Comparison of ENCODE assay signal across 8 cellular contexts in the genomic region with DNA sequence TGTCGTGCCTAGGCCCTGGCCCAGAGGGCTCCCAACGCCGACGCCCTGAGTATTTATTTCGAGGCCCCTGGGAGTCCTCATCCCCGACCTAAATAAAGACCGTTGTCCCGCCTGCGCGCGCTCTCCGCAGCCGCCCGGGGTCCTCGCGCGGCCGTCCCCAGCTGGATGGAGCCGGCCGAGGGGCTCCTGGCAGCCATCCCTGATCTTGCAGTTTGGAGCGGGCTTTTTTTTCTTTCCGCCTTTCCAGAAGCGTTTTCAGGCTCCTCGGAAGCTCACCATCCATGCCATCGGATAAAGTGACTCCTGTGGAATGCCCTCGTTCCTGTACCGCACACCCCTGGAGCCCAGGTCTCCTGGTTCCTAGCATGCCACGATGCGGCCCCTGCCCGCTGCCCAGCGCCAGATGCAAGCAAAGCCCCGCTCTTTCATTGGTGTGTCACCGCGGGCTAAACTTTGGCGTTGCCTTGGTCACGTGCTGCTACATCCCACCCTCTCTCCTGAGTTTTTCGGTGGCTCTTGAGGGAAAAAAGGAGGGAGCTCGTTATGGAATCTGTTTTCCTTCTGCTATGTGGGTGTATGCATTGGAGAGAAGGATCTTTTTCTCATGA. TPM values are rescaled to one million over a fixed set of nuclear protein-coding genes. Genes with fewer than 3 reads are reported as not detected.
A peak's percentile ranks its signal among the peaks of the same experiment; 100 is the strongest.
DNase-seq lines count a peak whose midpoint lies in the region; ATAC-seq and TF ChIP-seq lines count a peak whose summit lies in the region.

No MANE protein-coding gene starts in this region.

- H3K9me3 ChIP-seq in cardiac muscle cell (ENCODE audit: low read depth): no peaks in the 10 kb centered on the region
- no peaks in the 10 kb centered on the region for H3K9me3 ChIP-seq in osteoblast (ENCODE audit: low read depth, low read length)

- H3K27ac Mint-ChIP-seq in activated CD4-positive, alpha-beta T cell treated with anti-CD3 and anti-CD28 coated beads for 36 hours: peak overlapping the region; percentile 92
- H3K27ac Mint-ChIP-seq in activated naive CD4-positive, alpha-beta T cell treated with anti-CD3 and anti-CD28 coated beads, Interleukin-2, amount 10 ng/mL, durations not matched to agents 7 days and 5 days: peak overlapping the region; percentile 78

- intact Hi-C loops in activated CD4-positive, alpha-beta T cell treated with anti-CD3 and anti-CD28 coated beads for 36 hours (cut with DNase I, micrococcal nuclease): loop anchor here in 1 of 2 experiments (5.0 kb wide), 1 partner anchor 305 kb away; a partner anchor contains a TSS
- intact Hi-C loops in posterior vena cava (cut with DNase I): no loop called here

- peaks cover 3% of the 10 kb centered on the region for H3K36me3 Mint-ChIP-seq in activated CD4-positive, alpha-beta T cell treated with anti-CD3 and anti-CD28 coated beads for 36 hours (ENCODE audit: low read depth)
- H3K36me3 Mint-ChIP-seq in activated naive CD4-positive, alpha-beta T cell treated with anti-CD3 and anti-CD28 coated beads, Interleukin-2, amount 10 ng/mL, durations not matched to agents 7 days and 5 days: peaks cover 2% of the 10 kb centered on the region

- H3K27me3 Mint-ChIP-seq in activated CD4-positive, alpha-beta T cell treated with anti-CD3 and anti-CD28 coated beads for 36 hours: no peaks in the 10 kb centered on the region
- H3K27me3 Mint-ChIP-seq in activated naive CD4-positive, alpha-beta T cell treated with anti-CD3 and anti-CD28 coated beads, Interleukin-2, amount 10 ng/mL, durations not matched to agents 7 days and 5 days: peaks cover 4% of the 10 kb centered on the region

- H3K4me3 ChIP-seq in cardiac muscle cell (peak overlapping the region; percentile 42), osteoblast (ENCODE audit: insufficient read depth, low read length) (peak overlapping the region; percentile 99)

- peak; percentile 30 for DNase-seq in activated CD4-positive, alpha-beta T cell treated with anti-CD3 and anti-CD28 coated beads for 36 hours
- DNase-seq in activated CD4-positive, alpha-beta T cell treated with anti-CD3 and anti-CD28 coated beads, Interleukin-2, amount 50 U/mL, for 4 hours: no peak
- peak; percentile 21 to 62 for DNase-seq in NCI-H446 (lab: John Stamatoyannopoulos, UW)
- peak; percentile 23 for DNase-seq in activated naive CD4-positive, alpha-beta T cell treated with anti-CD3 and anti-CD28 coated beads, Interleukin-2, amount 10 ng/mL, durations not matched to agents 7 days and 5 days
- DNase-seq in cardiac muscle cell (ENCODE audit: low read depth in 1 of 2, low spot score in 1 of 2): peak; percentile 54 to 56
- peak; percentile 86 for DNase-seq in osteoblast (ENCODE audit: insufficient read length, low spot score, missing footprints)
- no peak for DNase-seq in globus pallidus (ENCODE audit: low spot score)
- DNase-seq in posterior vena cava (ENCODE audit: low spot score): no peak

- peak; percentile 11 for ATAC-seq in activated CD4-positive, alpha-beta T cell treated with anti-CD3 and anti-CD28 coated beads for 36 hours

- no peaks in the 10 kb centered on the region for H3K9me3 Mint-ChIP-seq in activated CD4-positive, alpha-beta T cell treated with anti-CD3 and anti-CD28 coated beads for 36 hours (ENCODE audit: low read depth)
- no peaks in the 10 kb centered on the region for H3K9me3 Mint-ChIP-seq in activated naive CD4-positive, alpha-beta T cell treated with anti-CD3 and anti-CD28 coated beads, Interleukin-2, amount 10 ng/mL, durations not matched to agents 7 days and 5 days

- no peaks in the 10 kb centered on the region for H4K20me1 ChIP-seq in osteoblast (ENCODE audit: insufficient read depth, low read length)

- H3K4me1 Mint-ChIP-seq in activated CD4-positive, alpha-beta T cell treated with anti-CD3 and anti-CD28 coated beads for 36 hours: peaks cover 24% of the 10 kb centered on the region
- peaks cover 39% of the 10 kb centered on the region for H3K4me1 Mint-ChIP-seq in activated naive CD4-positive, alpha-beta T cell treated with anti-CD3 and anti-CD28 coated beads, Interleukin-2, amount 10 ng/mL, durations not matched to agents 7 days and 5 days

- H3K27me3 ChIP-seq in cardiac muscle cell: no peaks in the 10 kb centered on the region
- no peaks in the 10 kb centered on the region for H3K27me3 ChIP-seq in osteoblast (ENCODE audit: insufficient read depth, low read length)

- H3K27ac ChIP-seq in cardiac muscle cell: peak overlapping the region; percentile 72
- peak overlapping the region; percentile 88 for H3K27ac ChIP-seq in osteoblast (ENCODE audit: low read depth, low read length)

- H3K79me2 ChIP-seq in osteoblast (ENCODE audit: insufficient read depth, low read length): peaks cover 35% of the 10 kb centered on the region

- H3K4me3 Mint-ChIP-seq in activated CD4-positive, alpha-beta T cell treated with anti-CD3 and anti-CD28 coated beads for 36 hours: peak overlapping the region; percentile 89
- peak overlapping the region; percentile 92 for H3K4me3 Mint-ChIP-seq in activated naive CD4-positive, alpha-beta T cell treated with anti-CD3 and anti-CD28 coated beads, Interleukin-2, amount 10 ng/mL, durations not matched to agents 7 days and 5 days

- peak overlapping the region; percentile 99 for H3K4me2 ChIP-seq in osteoblast (ENCODE audit: insufficient read depth, low read length)

- H2AFZ ChIP-seq in osteoblast (ENCODE audit: low read length): peak overlapping the region; percentile 95

- H3K4me1 ChIP-seq in cardiac muscle cell (ENCODE audit: low read depth) (peaks cover 20% of the 10 kb centered on the region), osteoblast (ENCODE audit: insufficient read depth, low read length) (peaks cover 15% of the 10 kb centered on the region)

- CTCF ChIA-PET in activated CD4-positive, alpha-beta T cell treated with anti-CD3 and anti-CD28 coated beads for 36 hours (lab: Charles Lee): interaction anchor here (0.6 to 2.0 kb wide), 6 partner anchors 17 to 387 kb away, joined by 3 to 7 read pairs (median 4); a partner anchor contains a TSS
- CTCF ChIA-PET in activated naive CD4-positive, alpha-beta T cell treated with anti-CD3 and anti-CD28 coated beads, Interleukin-2, amount 10 ng/mL, durations not matched to agents 7 days and 5 days (lab: Charles Lee): interaction anchor here (0.6 to 1.8 kb wide), 5 partner anchors 30 to 194 kb away, joined by 3 to 4 read pairs (median 4); a partner anchor contains a TSS

- H3K36me3 ChIP-seq in cardiac muscle cell (no peaks in the 10 kb centered on the region), osteoblast (ENCODE audit: insufficient read depth, low read length) (no peaks in the 10 kb centered on the region)

- TF ChIP-seq CTCF in cardiac muscle cell (IDR thresholded peaks at IDR 0.05; ENCODE audit: low read depth, low read length) (no peak), osteoblast (IDR thresholded peaks at IDR 0.05; ENCODE audit: extremely low read depth, low read depth, low read length) (no peak)

- POLR2A ChIA-PET in activated CD4-positive, alpha-beta T cell treated with anti-CD3 and anti-CD28 coated beads for 36 hours (lab: Charles Lee): interaction anchor here (1.6 kb wide), 1 partner anchor 9 kb away, joined by 5 read pairs; no protein-coding TSS in a partner anchor

RNA-seq across cellular contexts. Expression of a gene that starts 0.7 kb away (rescaled TPM):
- total RNA-seq in activated CD4-positive, alpha-beta T cell treated with anti-CD3 and anti-CD28 coated beads for 36 hours: 10 to 100 TPM; 51.4 to 62.5 TPM
- total RNA-seq in cardiac muscle cell: 87.1 and 105 TPM in 2 replicates
- 74.2 and 93.5 TPM in 2 replicates for polyA plus RNA-seq in cardiac muscle cell
- total RNA-seq in osteoblast: 33.3 and 38.0 TPM in 2 replicates
- total RNA-seq in posterior vena cava: 10 to 100 TPM; 53.8 to 64.3 TPM

RNA-seq across cellular contexts. Expression of a gene that starts 51.7 kb away (rescaled TPM):
- total RNA-seq in activated CD4-positive, alpha-beta T cell treated with anti-CD3 and anti-CD28 coated beads for 36 hours: 100 to 1,000 TPM; 157 to 168 TPM
- total RNA-seq in cardiac muscle cell: 113 and 198 TPM in 2 replicates
- 115 and 132 TPM in 2 replicates for polyA plus RNA-seq in cardiac muscle cell
- 68.8 and 69.0 TPM in 2 replicates for total RNA-seq in osteoblast
- total RNA-seq in posterior vena cava: 10 to 100 TPM; 87.2 to 97.8 TPM

RNA-seq across cellular contexts. Expression of a gene that starts 58.2 kb away (rescaled TPM):
- total RNA-seq in activated CD4-positive, alpha-beta T cell treated with anti-CD3 and anti-CD28 coated beads for 36 hours: 1 to 10 TPM; 2.9 to 3.0 TPM
- 24.4 and 31.2 TPM in 2 replicates for total RNA-seq in cardiac muscle cell
- polyA plus RNA-seq in cardiac muscle cell: 18.1 and 27.3 TPM in 2 replicates
- total RNA-seq in osteoblast: 8.7 and 10.3 TPM in 2 replicates
- 10 to 100 TPM; 51.1 to 57.6 TPM for total RNA-seq in posterior vena cava

RNA-seq across cellular contexts. Expression of a gene that starts 59.2 kb away (rescaled TPM):
- 10 to 100 TPM; 29.2 to 35.1 TPM for total RNA-seq in activated CD4-positive, alpha-beta T cell treated with anti-CD3 and anti-CD28 coated beads for 36 hours
- total RNA-seq in cardiac muscle cell (70.5 and 88.8 TPM in 2 replicates), osteoblast (9.7 and 10.9 TPM in 2 replicates), posterior vena cava (10 to 100 TPM in 1 of 2 donors, 1 to 10 TPM in 1; 8.8 to 15.2 TPM)
- polyA plus RNA-seq in cardiac muscle cell: 52.8 and 64.4 TPM in 2 replicates

Comparison
In these comparisons a context has a peak if more than half of its experiments do, and no peak if none do; other contexts are left out.
1. DNase-seq: peak in activated CD4-positive, alpha-beta T cell treated with anti-CD3 and anti-CD28 coated beads for 36 hours (single experiment), NCI-H446 (2 of 2), activated naive CD4-positive, alpha-beta T cell treated with anti-CD3 and anti-CD28 coated beads, Interleukin-2, amount 10 ng/mL, durations not matched to agents 7 days and 5 days (single experiment), cardiac muscle cell (2 of 2) and osteoblast (single experiment); none in activated CD4-positive, alpha-beta T cell treated with anti-CD3 and anti-CD28 coated beads, Interleukin-2, amount 50 U/mL, for 4 hours (0 of 2), globus pallidus (single experiment) and posterior vena cava (single experiment).